In genomic region chr3:126087552-126088175, GRCh38 we compare ENCODE assay signal across 19 cellular contexts. TPM values are rescaled to one million over a fixed set of nuclear protein-coding genes. Genes with fewer than 3 reads are reported as not detected.
DNase-seq lines count a peak whose midpoint lies in the region; ATAC-seq, FAIRE-seq and TF ChIP-seq lines count a peak whose summit lies in the region.
"Had no signal": no experiment of that assay in that cellular context is flagged by ENCODE, and none has a peak within 500 bp of the region (broad histone marks: within the 10 kb centered on the region; RNA-seq: fewer than 3 reads in every experiment).

No MANE protein-coding gene starts in this region.

- POLR2A ChIA-PET in HEK293 (lab: Yijun Ruan, JAX) = no interaction called here

- H3K27ac ChIP-seq in HEK293 (ENCODE audit: extremely low read depth, low read depth, low read length) (no peak overlapping the region), pancreas (no peak overlapping the region)
- H3K27ac ChIP-seq: BLaER1 treated with 17β-estradiol and CSF1 and Interleukin-3, amounts not matched to agents 10 nM and 100 nM had no signal

- FAIRE-seq in pancreas (lab: Jason Lieb, UNC) = peak; percentile 53

- H3K36me3 ChIP-seq in HEK293 (ENCODE audit: control insufficient read depth in 2 of 2, insufficient read depth in 1 of 2, low read length in 2 of 2) (no peaks in the 10 kb centered on the region), pancreas (no peaks in the 10 kb centered on the region)
- H3K36me3 ChIP-seq: BLaER1 treated with 17β-estradiol and CSF1 and Interleukin-3, amounts not matched to agents 10 nM and 100 nM had no signal

- WGBS in pancreas, 2 donors = 88 to 91% methylated on average over 1 of the region's 1 CpG

- DNase-seq in NCI-H2171 treated with DMSO at 0.1 percent for 48 hours (lab: John Stamatoyannopoulos, UW) (peak; percentile 16), NCI-H2171 (lab: John Stamatoyannopoulos, UW) (no peak), astrocyte of the spinal cord (ENCODE audit: low read depth, low spot score) (peak; percentile 26), pancreas (no peak), NCI-H1930 (lab: John Stamatoyannopoulos, UW) (no peak), SIG-M5 (lab: John Stamatoyannopoulos, UW) (no peak), hepatic stellate cell (ENCODE audit: low spot score) (no peak)
- DNase-seq: CD8-positive, alpha-beta T cell; GF-D8; GOT3; KG1; MV-4-11; NCI-H187; NCI-H446 treated with DMSO at 0.1 percent for 48 hours; NCI-H69; NK-92 treated with Interleukin-12 subunit alpha and Interleukin-12 subunit beta, amount 100 ng/mL, for 24 hours; RPMI8226 had no signal

- CTCF ChIA-PET in HEK293 (lab: Yijun Ruan, JAX) = interaction anchor here (0.7 kb wide), 1 partner anchor 1423 kb away, joined by 3 read pairs; no protein-coding TSS in a partner anchor

- TF ChIP-seq CTCF in HEK293 (tag by site-specific recombination; IDR thresholded peaks at IDR 0.05) (no peak), astrocyte of the spinal cord (IDR thresholded peaks at IDR 0.05; ENCODE audit: low read depth, low read length) (no peak), pancreas (IDR thresholded peaks at IDR 0.05) (no peak)

- in situ Hi-C loops in astrocyte of the spinal cord (cut with HindIII; ENCODE audit: low sequenced_read_pairs) = no loop called here

- no peak for ATAC-seq in pancreas
- ATAC-seq: CD8-positive, alpha-beta T cell had no signal

- no peaks in the 10 kb centered on the region for H3K9me3 ChIP-seq in HEK293 (ENCODE audit: control insufficient read depth, insufficient read depth, low read depth, low read length)
- no peaks in the 10 kb centered on the region for H3K9me3 ChIP-seq in pancreas

- H3K4me3 ChIP-seq in HEK293 (ENCODE audit: low read depth, low read length) (no peak overlapping the region), astrocyte of the spinal cord (ENCODE audit: low read depth, low read length) (no peak overlapping the region), pancreas (no peak overlapping the region)
- H3K4me3 ChIP-seq: BLaER1 treated with 17β-estradiol and CSF1 and Interleukin-3, amounts not matched to agents 10 nM and 100 nM had no signal

- no peaks in the 10 kb centered on the region for H3K27me3 ChIP-seq in pancreas
- H3K27me3 ChIP-seq: BLaER1 treated with 17β-estradiol and CSF1 and Interleukin-3, amounts not matched to agents 10 nM and 100 nM had no signal

- no peaks in the 10 kb centered on the region for H3K4me1 ChIP-seq in HEK293 (ENCODE audit: control insufficient read depth, insufficient read depth, low read length)
- peaks cover 0 to 6% (median 0%) of the 10 kb centered on the region in 3 donors for H3K4me1 ChIP-seq in pancreas

- intact Hi-C loops in pancreas (cut with DNase I) = no loop called here

TF ChIP-seq in HEK293, 187 proteins besides CTCF, POLR2A, EP300 and RAD21:
- peak; percentile 47; the same call in 1 of the 2 replicates for TF ChIP-seq ZNF549 (tag by site-specific recombination; IDR thresholded peaks at IDR 0.05)
- TF ChIP-seq INSM2 (tag by site-specific recombination; IDR thresholded peaks at IDR 0.05) = no peak
- TF ChIP-seq SETDB1 (IDR thresholded peaks at IDR 0.05; ENCODE audit: insufficient read length, low read length) = peak; percentile 100
- TF ChIP-seq ZNF280D (tag by site-specific recombination; IDR thresholded peaks at IDR 0.05) = peak; percentile 71; the same call in 1 of the 2 replicates
- TF ChIP-seq KLF1 (tag by site-specific recombination; IDR thresholded peaks at IDR 0.05) = no peak
- TF ChIP-seq TRIM28 (IDR thresholded peaks at IDR 0.05; ENCODE audit: borderline replicate concordance, low read length) = peak; percentile 78; the same call in 1 of the 2 replicates
- TF ChIP-seq ZNF518A (tag by site-specific recombination; conservative IDR thresholded peaks at IDR 0.05; ENCODE audit: low read depth) = peak; percentile 53; the same call in 1 of the 2 replicates
- TF ChIP-seq ZNF488 (tag by site-specific recombination; IDR thresholded peaks at IDR 0.05) = no peak
- TF ChIP-seq ZNF670 (tag by site-specific recombination; IDR thresholded peaks at IDR 0.05; ENCODE audit: low read depth) = no peak

RNA-seq across cellular contexts. Expression of gene SLC41A3, which starts 3.7 kb away (rescaled TPM):
- 10 to 100 TPM; 25.1 to 38.1 (median 31.1) TPM for total RNA-seq in pancreas
- polyA plus RNA-seq in pancreas = 10 to 100 TPM; 19.4 to 33.0 TPM

Comparison
In these comparisons a context has a peak if more than half of its experiments do, and no peak if none do; other contexts are left out.
1. DNase-seq: peak in NCI-H2171 treated with DMSO at 0.1 percent for 48 hours (single experiment) and astrocyte of the spinal cord (single experiment); none in NCI-H2171 (single experiment), pancreas (0 of 6), NCI-H1930 (0 of 2), SIG-M5 (single experiment) and hepatic stellate cell (single experiment).